14 cellular contexts compared by ENCODE assay signal in the genomic region with DNA sequence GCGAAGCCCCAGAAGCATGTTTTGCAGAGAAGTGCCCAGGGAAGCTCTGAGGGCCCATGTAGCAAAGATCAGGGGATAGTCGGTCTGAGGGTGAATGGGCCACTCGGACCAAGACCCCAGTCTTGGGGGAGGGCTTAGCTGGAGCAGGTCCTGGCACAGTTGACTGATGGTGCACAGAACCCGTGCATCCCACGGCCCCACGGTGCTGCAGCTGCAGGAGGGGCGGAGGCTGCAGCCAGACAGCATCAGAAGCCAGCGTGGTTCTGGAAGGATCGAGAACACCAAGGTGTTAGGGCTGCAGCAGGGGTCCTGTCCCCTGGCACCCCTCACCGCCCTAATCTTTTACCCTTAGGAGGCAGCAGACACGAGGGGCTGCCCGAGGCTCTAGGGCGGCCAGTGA. TPM values are rescaled to one million over a fixed set of nuclear protein-coding genes. Genes with fewer than 3 reads are reported as not detected.
DNase-seq lines count a peak whose midpoint lies in the region; TF ChIP-seq lines count a peak whose summit lies in the region.
"Had no signal": no experiment of that assay in that cellular context is flagged by ENCODE, and none has a peak within 500 bp of the region (broad histone marks: within the 10 kb centered on the region; RNA-seq: fewer than 3 reads in every experiment).

No MANE protein-coding gene starts in this region.

- H2AK5ac ChIP-seq in mesenchymal stem cell (ENCODE audit: low read length, severe bottlenecking) = no peak overlapping the region

- DNase-seq in RWPE1 (ENCODE audit: low spot score) = no peak
- DNase-seq in mesenchymal stem cell = no peak
- no peak for DNase-seq in NCI-H446 (lab: John Stamatoyannopoulos, UW)
- no peak for DNase-seq in AG08395 (ENCODE audit: low spot score)
- DNase-seq in OCI-M2 (lab: John Stamatoyannopoulos, UW; ENCODE audit: unreplicated experiment) = no peak
- DNase-seq: CD8-positive, alpha-beta T cell; COR-L47; DND-41; GDM1; H7 had no signal

- POLR2A ChIA-PET in RWPE1 (lab: Yijun Ruan, JAX; ENCODE audit: low non-redundant PET) = no interaction called here

- CTCF ChIA-PET in RWPE1 (lab: Yijun Ruan, JAX) = no interaction called here

- H3K23ac ChIP-seq in mesenchymal stem cell (ENCODE audit: low read length in 2 of 2) = no peak overlapping the region

- H3K4me2 ChIP-seq in mesenchymal stem cell (ENCODE audit: low read length, poor library complexity, severe bottlenecking) = no peak overlapping the region
- H3K4me2 ChIP-seq: A549, GM23338 had no signal

- peak; percentile 1 for TF ChIP-seq POLR2A in GM19193 (IDR thresholded peaks at IDR 0.05; ENCODE audit: extremely low read depth, insufficient read depth, insufficient read length)

- H3K79me1 ChIP-seq in mesenchymal stem cell (replicated peaks; ENCODE audit: low read length, poor library complexity, severe bottlenecking) = peaks cover 13% of the 10 kb centered on the region

- H2BK120ac ChIP-seq in mesenchymal stem cell (ENCODE audit: low read depth, low read length) = no peak overlapping the region

- no peak overlapping the region for H2AFZ ChIP-seq in mesenchymal stem cell (ENCODE audit: low read depth, low read length)
- H2AFZ ChIP-seq: GM23338 had no signal

- WGBS in mesenchymal stem cell = 97% methylated on average over 13 of the region's 13 CpGs

- no peaks in the 10 kb centered on the region for H3K27me3 ChIP-seq in mesenchymal stem cell (ENCODE audit: control insufficient read depth in 1 of 2, insufficient read depth in 1 of 2, low read length in 2 of 2)

- no peak overlapping the region for H4K8ac ChIP-seq in mesenchymal stem cell (ENCODE audit: low read length)

- H2BK12ac ChIP-seq in mesenchymal stem cell (ENCODE audit: low read length in 2 of 2) = no peak overlapping the region

- H3K27ac ChIP-seq in RWPE1 (peak overlapping the region; percentile 61), mesenchymal stem cell (ENCODE audit: low read length, poor library complexity, severe bottlenecking) (no peak overlapping the region)
- H3K27ac ChIP-seq: A549 had no signal

- no peak overlapping the region for H3K18ac ChIP-seq in mesenchymal stem cell (ENCODE audit: low read depth in 1 of 2, low read length in 2 of 2)

- no peak overlapping the region for H2BK5ac ChIP-seq in mesenchymal stem cell (ENCODE audit: low read depth, low read length, poor library complexity, severe bottlenecking)

- H2BK15ac ChIP-seq in mesenchymal stem cell (ENCODE audit: low read depth, poor library complexity, severe bottlenecking) = no peak overlapping the region

- TF ChIP-seq CTCF in RWPE1 (conservative IDR thresholded peaks at IDR 0.05; ENCODE audit: low read depth) = no peak

- peaks cover 52 to 65% of the 10 kb centered on the region in 2 experiments for H3K36me3 ChIP-seq in mesenchymal stem cell (ENCODE audit: control insufficient read depth in 1 of 2, insufficient read depth in 2 of 2, low read depth in 1 of 2, low read length in 2 of 2)

- H4K91ac ChIP-seq in mesenchymal stem cell (ENCODE audit: low read length) = peak overlapping the region; percentile 5

- no peak overlapping the region for H3K4ac ChIP-seq in mesenchymal stem cell (ENCODE audit: low read depth in 1 of 2, low read length in 2 of 2)

- no peak overlapping the region for H3K4me3 ChIP-seq in mesenchymal stem cell (ENCODE audit: insufficient read depth in 1 of 2, low read depth in 1 of 2, low read length in 2 of 2)
- H3K4me3 ChIP-seq: A549, GM23338 had no signal

- no peaks in the 10 kb centered on the region for H3K9me3 ChIP-seq in mesenchymal stem cell (ENCODE audit: control insufficient read depth, low read length)

- H3K14ac ChIP-seq in mesenchymal stem cell (ENCODE audit: low read length in 2 of 2) = no peak overlapping the region

- peaks cover 8% of the 10 kb centered on the region for H3K4me1 ChIP-seq in mesenchymal stem cell (ENCODE audit: control insufficient read depth, insufficient read depth, low read depth, low read length)

- no peak overlapping the region for H3K9ac ChIP-seq in mesenchymal stem cell (ENCODE audit: low read length)

RNA-seq across cellular contexts. Expression of gene MC1R, which starts 6.5 kb away (rescaled TPM):
- 5.5 TPM for polyA plus RNA-seq in mesenchymal stem cell (2013, experiment 1 of 2)
- polyA plus RNA-seq in mesenchymal stem cell (2013, experiment 2 of 2) = 5.1 TPM

RNA-seq across cellular contexts. Expression of gene TUBB3, which starts 11.0 kb away (rescaled TPM):
- polyA plus RNA-seq in mesenchymal stem cell (2013, experiment 1 of 2) = 136 TPM
- 135 TPM for polyA plus RNA-seq in mesenchymal stem cell (2013, experiment 2 of 2)
- polyA plus RNA-seq: CD14-positive monocyte had no signal

RNA-seq across cellular contexts. Expression of gene DEF8, which starts 36.4 kb away (rescaled TPM):
- polyA plus RNA-seq in mesenchymal stem cell (2013, experiment 1 of 2) = 68.5 TPM
- 65.6 TPM for polyA plus RNA-seq in mesenchymal stem cell (2013, experiment 2 of 2)

RNA-seq across cellular contexts. Expression of gene TCF25, which starts 38.8 kb away (rescaled TPM):
- polyA plus RNA-seq in mesenchymal stem cell (2013, experiment 1 of 2) = 222 TPM
- 213 TPM for polyA plus RNA-seq in mesenchymal stem cell (2013, experiment 2 of 2)
